In genomic region chr17:38353084-38353604, GRCh38 we compare ENCODE assay signal across 8 cellular contexts. TPM values are rescaled to one million over a fixed set of nuclear protein-coding genes. Genes with fewer than 3 reads are reported as not detected.
DNase-seq lines count a peak whose midpoint lies in the region; ATAC-seq, FAIRE-seq and TF ChIP-seq lines count a peak whose summit lies in the region.

No MANE protein-coding gene starts in this region.

- H3K56ac ChIP-seq in IMR-90 (ENCODE audit: extremely low read depth, insufficient read depth, low read length), result peak overlapping the region; percentile 74

- no peak overlapping the region for H2BK120ac ChIP-seq in IMR-90 (ENCODE audit: low read depth, low read length)

- TF ChIP-seq POLR2A in IMR-90 (IDR thresholded peaks at IDR 0.05; ENCODE audit: low read depth, low read length), result no peak

- DNase-seq in AG04449 (ENCODE audit: low read depth, low spot score), result no peak
- DNase-seq in IMR-90, result no peak
- DNase-seq in bronchial epithelial cell (ENCODE audit: low read depth), result peak; percentile 7
- no peak for DNase-seq in NCI-H345 treated with DMSO at 0.1 percent for 48 hours (lab: John Stamatoyannopoulos, UW; ENCODE audit: unreplicated experiment)
- no peak for DNase-seq in GDM1 (lab: John Stamatoyannopoulos, UW)

- H3K9me3 ChIP-seq in IMR-90 (ENCODE audit: control insufficient read depth, insufficient read depth, low read length), result no peaks in the 10 kb centered on the region
- no peaks in the 10 kb centered on the region for H3K9me3 ChIP-seq in muscle layer of duodenum (ENCODE audit: control insufficient read depth in 1 of 2, low read length in 2 of 2)

- CTCF ChIA-PET in AG04449 (lab: Yijun Ruan, JAX), result interaction anchor here (1.0 to 14.4 kb wide), 10 partner anchors 10 to 231 kb away, joined by 3 to 456 read pairs (median 4); no protein-coding TSS in a partner anchor
- CTCF ChIA-PET in IMR-90 (lab: Yijun Ruan, JAX), result no interaction called here

- no TSS peak for BruUV-seq in IMR-90 (replicated peaks; lab: Mats Ljungman, UMichigan)

- ATAC-seq in IMR-90 (ENCODE audit: low read depth) (no peak), HG03469 (IDR thresholded peaks at IDR 0.05; ENCODE audit: unreplicated experiment) (no peak), HG02981 (IDR thresholded peaks at IDR 0.05; ENCODE audit: unreplicated experiment) (no peak)

- H2AK9ac ChIP-seq in IMR-90 (replicated peaks; ENCODE audit: low read depth, low read length, poor library complexity), result peak overlapping the region; percentile 85

- H2BK20ac ChIP-seq in IMR-90 (ENCODE audit: low read depth, low read length), result no peak overlapping the region

- H3K4me1 ChIP-seq in IMR-90 (ENCODE audit: control insufficient read depth, insufficient read depth, low read length) (peaks cover 6% of the 10 kb centered on the region), muscle layer of duodenum (ENCODE audit: control insufficient read depth in 1 of 2, insufficient read depth in 2 of 2, low read length in 2 of 2) (peaks cover 4 to 45% of the 10 kb centered on the region in 2 donors)

- no peak overlapping the region for H4K5ac ChIP-seq in IMR-90 (ENCODE audit: low read depth, low read length)

- H3K23ac ChIP-seq in IMR-90 (ENCODE audit: low read depth, low read length), result peak overlapping the region; percentile 70

- no peak overlapping the region for H3K4ac ChIP-seq in IMR-90 (ENCODE audit: low read depth, low read length)

- POLR2A ChIA-PET in AG04449 (lab: Yijun Ruan, JAX) (interaction anchor here (1.0 kb wide), 1 partner anchor 68 kb away, joined by 3 read pairs; no protein-coding TSS in a partner anchor), IMR-90 (lab: Charles Lee; ENCODE audit: unreplicated experiment) (no interaction called here)

- H3K9ac ChIP-seq in IMR-90 (ENCODE audit: low read depth, low read length), result peak overlapping the region; percentile 83

- no peak overlapping the region for H2BK15ac ChIP-seq in IMR-90 (ENCODE audit: low read depth, low read length)

- H2AK5ac ChIP-seq in IMR-90 (ENCODE audit: low read depth, low read length), result no peak overlapping the region

- dilution Hi-C loops in IMR-90 (cut with HindIII; ENCODE audit: low sequenced_read_pairs, unreplicated experiment), result no loop called here

- H3K79me1 ChIP-seq in IMR-90 (ENCODE audit: low read depth in 1 of 2, low read length in 2 of 2), result peaks cover 26 to 47% of the 10 kb centered on the region in 2 experiments

- TF ChIP-seq CTCF in AG04449 (IDR thresholded peaks at IDR 0.05; ENCODE audit: insufficient read depth, low read length, missing control alignments) (no peak), IMR-90 (conservative IDR thresholded peaks at IDR 0.05; ENCODE audit: low read depth, low read length) (no peak), bronchial epithelial cell (IDR thresholded peaks at IDR 0.05; ENCODE audit: insufficient read depth, low read length, severe bottlenecking) (no peak)

- peaks cover 50% of the 10 kb centered on the region for H4K20me1 ChIP-seq in IMR-90 (ENCODE audit: insufficient read depth, low read length)

- H3K27me3 ChIP-seq in IMR-90 (ENCODE audit: control insufficient read depth, insufficient read depth, low read length), result no peaks in the 10 kb centered on the region
- H3K27me3 ChIP-seq in bronchial epithelial cell (ENCODE audit: control insufficient read depth, insufficient read depth, low read length), result no peaks in the 10 kb centered on the region
- no peaks in the 10 kb centered on the region for H3K27me3 ChIP-seq in muscle layer of duodenum (ENCODE audit: low read depth, low read length)

- H4K8ac ChIP-seq in IMR-90 (ENCODE audit: low read depth in 2 of 2, low read length in 2 of 2), result no peak overlapping the region

- H2AFZ ChIP-seq in IMR-90 (replicated peaks; ENCODE audit: low read length, poor library complexity), result peak overlapping the region; percentile 93

- no peak for TF ChIP-seq RAD21 in IMR-90 (IDR thresholded peaks at IDR 0.05; ENCODE audit: low read length)

- H3K18ac ChIP-seq in IMR-90 (ENCODE audit: low read depth, low read length), result no peak overlapping the region

- peaks cover 9% of the 10 kb centered on the region; the same call in 1 of the 2 replicates for H3K9me1 ChIP-seq in IMR-90 (ENCODE audit: insufficient read depth, low read length)

- H3K4me2 ChIP-seq in IMR-90 (ENCODE audit: low read depth, low read length), result peak overlapping the region; percentile 98

- FAIRE-seq in bronchial epithelial cell (lab: Jason Lieb, UNC), result no peak

- peak overlapping the region; percentile 55 for H3K14ac ChIP-seq in IMR-90 (replicated peaks; ENCODE audit: low read depth, low read length)

- no peak overlapping the region for H4K91ac ChIP-seq in IMR-90 (ENCODE audit: insufficient read depth, low read depth, low read length)

- no peak overlapping the region for H2BK5ac ChIP-seq in IMR-90 (ENCODE audit: low read depth, low read length, poor library complexity, severe bottlenecking)

- intact Hi-C loops in IMR-90 (cut with micrococcal nuclease), result no loop called here

- peak overlapping the region; percentile 10; the same call in 1 of the 2 replicates for H3K27ac ChIP-seq in IMR-90 (ENCODE audit: insufficient read depth, low read length)
- peak overlapping the region; percentile 53 for H3K27ac ChIP-seq in muscle layer of duodenum (ENCODE audit: low read length)

- WGBS in IMR-90 (ENCODE audit: extremely low coverage in 2 of 2, insufficient read length in 1 of 2), 2 experiments, result 0% methylated on average over 1 of the region's 8 CpGs; no CpG with 5 or more reads in 1 of the 2 experiments

- H3K4me3 ChIP-seq in AG04449 (ENCODE audit: low read depth, low read length), result peak overlapping the region; percentile 75
- H3K4me3 ChIP-seq in IMR-90 (ENCODE audit: insufficient read depth, low read depth, low read length), result peak overlapping the region; percentile 80
- H3K4me3 ChIP-seq in bronchial epithelial cell (ENCODE audit: low read depth, low read length), result peak overlapping the region; percentile 64
- peak overlapping the region; percentile 78 to 87 for H3K4me3 ChIP-seq in muscle layer of duodenum (ENCODE audit: low read depth in 1 of 2, low read length in 2 of 2)

- in situ Hi-C loops in IMR-90 (cut with MboI; ENCODE audit: low sequenced_read_pairs), result loop anchor here (10.0 to 25.0 kb wide), 2 partner anchors 134 to 312 kb away; no protein-coding TSS in a partner anchor

- no peaks in the 10 kb centered on the region for H3K36me3 ChIP-seq in IMR-90 (ENCODE audit: control insufficient read depth, insufficient read depth, low read length)
- H3K36me3 ChIP-seq in bronchial epithelial cell (ENCODE audit: control insufficient read depth, insufficient read depth, low read length), result no peaks in the 10 kb centered on the region
- no peaks in the 10 kb centered on the region for H3K36me3 ChIP-seq in muscle layer of duodenum (ENCODE audit: control insufficient read depth in 1 of 2, insufficient read depth in 2 of 2, low read length in 2 of 2)

TF ChIP-seq in IMR-90, 13 proteins besides CTCF, POLR2A, EP300 and RAD21:
- TF ChIP-seq BHLHE40 (IDR thresholded peaks at IDR 0.05; ENCODE audit: low read depth, low read length), result no peak
- TF ChIP-seq, protein P1, sequence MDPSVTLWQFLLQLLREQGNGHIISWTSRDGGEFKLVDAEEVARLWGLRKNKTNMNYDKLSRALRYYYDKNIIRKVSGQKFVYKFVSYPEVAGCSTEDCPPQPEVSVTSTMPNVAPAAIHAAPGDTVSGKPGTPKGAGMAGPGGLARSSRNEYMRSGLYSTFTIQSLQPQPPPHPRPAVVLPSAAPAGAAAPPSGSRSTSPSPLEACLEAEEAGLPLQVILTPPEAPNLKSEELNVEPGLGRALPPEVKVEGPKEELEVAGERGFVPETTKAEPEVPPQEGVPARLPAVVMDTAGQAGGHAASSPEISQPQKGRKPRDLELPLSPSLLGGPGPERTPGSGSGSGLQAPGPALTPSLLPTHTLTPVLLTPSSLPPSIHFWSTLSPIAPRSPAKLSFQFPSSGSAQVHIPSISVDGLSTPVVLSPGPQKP (IDR thresholded peaks at IDR 0.05; ENCODE audit: borderline replicate concordance, low read depth, low read length), result no peak
- no peak for TF ChIP-seq RCOR1 (IDR thresholded peaks at IDR 0.05; ENCODE audit: insufficient replicate concordance, low read length)
- no peak for TF ChIP-seq NFE2L2 (IDR thresholded peaks at IDR 0.05; ENCODE audit: low read depth, low read length)
- TF ChIP-seq MAFK (IDR thresholded peaks at IDR 0.05; ENCODE audit: low read depth, low read length), result no peak
- no peak for TF ChIP-seq MAZ (IDR thresholded peaks at IDR 0.05; ENCODE audit: borderline replicate concordance, low read depth, low read length)

RNA-seq across cellular contexts. Expression of gene SOCS7, which starts 1.5 kb away (rescaled TPM):
- 6.5 and 7.5 TPM in 2 replicates for total RNA-seq in IMR-90 (2012; rRNA removed)
- polyA plus RNA-seq in IMR-90 (2012; rRNA removed), result 6.8 and 9.2 TPM in 2 replicates
- polyA plus RNA-seq in IMR-90 (2012; cell fraction: cytosol; rRNA removed), result 3.7 TPM in 2 replicates
- 13.4 and 14.2 TPM in 2 replicates for polyA plus RNA-seq in IMR-90 (2012; cell fraction: nucleus; rRNA removed; ENCODE audit: low replicate concordance)
- total RNA-seq in bronchial epithelial cell, result 19.0 and 22.5 TPM in 2 replicates

RNA-seq across cellular contexts. Expression of gene GPR179, which starts 9.4 kb away (rescaled TPM):
- total RNA-seq in IMR-90 (2012; rRNA removed) (not detected in 2 replicates), bronchial epithelial cell (under 0.01 TPM in 2 replicates)
- polyA plus RNA-seq in IMR-90 (2012; rRNA removed), result not detected in 2 replicates
- under 0.01 and 0.01 TPM in 2 replicates for polyA plus RNA-seq in IMR-90 (2012; cell fraction: cytosol; rRNA removed)
- 0.03 and 0.04 TPM in 2 replicates for polyA plus RNA-seq in IMR-90 (2012; cell fraction: nucleus; rRNA removed; ENCODE audit: low replicate concordance)

RNA-seq across cellular contexts. Expression of gene MRPL45, which starts 56.2 kb away (rescaled TPM):
- 44.2 and 46.8 TPM in 2 replicates for total RNA-seq in IMR-90 (2012; rRNA removed)
- polyA plus RNA-seq in IMR-90 (2012; rRNA removed), result 36.3 and 39.6 TPM in 2 replicates
- 15.4 and 41.7 TPM in 2 replicates for polyA plus RNA-seq in IMR-90 (2012; cell fraction: cytosol; rRNA removed)
- 4.9 and 23.6 TPM in 2 replicates for polyA plus RNA-seq in IMR-90 (2012; cell fraction: nucleus; rRNA removed; ENCODE audit: low replicate concordance)
- total RNA-seq in bronchial epithelial cell, result 23.7 and 26.5 TPM in 2 replicates
